Comparison of ENCODE assay signal across 1 cellular context in the genomic region with DNA sequence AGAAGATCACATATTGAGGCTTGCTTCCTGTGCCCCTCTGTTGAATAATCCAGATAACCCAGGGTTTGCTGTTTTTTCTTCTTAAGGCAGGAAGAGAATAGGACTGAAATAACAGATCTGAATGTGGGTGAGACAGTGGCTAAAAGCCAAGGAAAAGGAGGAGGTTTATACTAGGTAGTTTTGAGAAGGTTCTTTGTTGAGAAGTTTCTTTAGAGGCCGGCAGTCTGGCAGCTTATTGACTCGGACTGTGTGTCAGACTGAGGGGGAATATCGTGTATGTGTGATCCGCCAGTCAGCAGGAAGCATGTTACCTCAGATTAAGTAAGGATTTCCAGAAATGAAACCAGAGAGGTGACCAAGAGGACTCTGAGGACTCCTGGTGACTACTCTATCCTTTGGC.
TF ChIP-seq lines count a peak whose summit lies in the region.

No MANE protein-coding gene starts in this region.

TF ChIP-seq in GM23338, 12 proteins besides CTCF, POLR2A, EP300 and RAD21 (continued from another document):
- TF ChIP-seq REST (IDR thresholded peaks at IDR 0.05; ENCODE audit: unreplicated experiment), result no peak
- no peak for TF ChIP-seq CREB1 (CRISPR knock-in tag; IDR thresholded peaks at IDR 0.05; ENCODE audit: low read depth)
- no peak for TF ChIP-seq JUNB (IDR thresholded peaks at IDR 0.05; ENCODE audit: unreplicated experiment)
- TF ChIP-seq, protein P1, sequence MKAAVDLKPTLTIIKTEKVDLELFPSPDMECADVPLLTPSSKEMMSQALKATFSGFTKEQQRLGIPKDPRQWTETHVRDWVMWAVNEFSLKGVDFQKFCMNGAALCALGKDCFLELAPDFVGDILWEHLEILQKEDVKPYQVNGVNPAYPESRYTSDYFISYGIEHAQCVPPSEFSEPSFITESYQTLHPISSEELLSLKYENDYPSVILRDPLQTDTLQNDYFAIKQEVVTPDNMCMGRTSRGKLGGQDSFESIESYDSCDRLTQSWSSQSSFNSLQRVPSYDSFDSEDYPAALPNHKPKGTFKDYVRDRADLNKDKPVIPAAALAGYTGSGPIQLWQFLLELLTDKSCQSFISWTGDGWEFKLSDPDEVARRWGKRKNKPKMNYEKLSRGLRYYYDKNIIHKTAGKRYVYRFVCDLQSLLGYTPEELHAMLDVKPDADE (IDR thresholded peaks at IDR 0.05), result no peak
